ENCODE assay signal across 24 cellular contexts in genomic region chr2:182952741-182953450, GRCh38.
DNase-seq lines count a peak whose midpoint lies in the region; ATAC-seq, FAIRE-seq and TF ChIP-seq lines count a peak whose summit lies in the region.
"Had no signal": no experiment of that assay in that cellular context is flagged by ENCODE, and none has a peak within 500 bp of the region (broad histone marks: within the 10 kb centered on the region; RNA-seq: fewer than 3 reads in every experiment).

No MANE protein-coding gene starts in this region.

- H3K4me3 ChIP-seq in MM.1S (ENCODE audit: low read length) (no peak overlapping the region), cardiac fibroblast (replicated peaks in 1 of 2; ENCODE audit: low read depth in 2 of 2, low read length in 2 of 2) (no peak overlapping the region), testis (no peak overlapping the region)
- H3K4me3 ChIP-seq: neural progenitor cell, tibial nerve had no signal

- no peaks in the 10 kb centered on the region for H3K9me3 ChIP-seq in MM.1S (replicated peaks; ENCODE audit: insufficient read depth, low read length)
- no peaks in the 10 kb centered on the region for H3K9me3 ChIP-seq in testis
- H3K9me3 ChIP-seq: tibial nerve had no signal

- H3K9me2 ChIP-seq in MM.1S (replicated peaks; ENCODE audit: insufficient read depth, low read length): no peaks in the 10 kb centered on the region

- H3K9ac ChIP-seq in MM.1S (ENCODE audit: low read length): no peak overlapping the region
- H3K9ac ChIP-seq: neural progenitor cell had no signal

- 93 to 94% methylated on average over 6 of the region's 6 CpGs for WGBS in testis, 2 donors

- H3K27me3 ChIP-seq in MM.1S (replicated peaks; ENCODE audit: insufficient read depth, low read length) (no peaks in the 10 kb centered on the region; the same call in 1 of the 2 replicates), testis (no peaks in the 10 kb centered on the region)
- H3K27me3 ChIP-seq: neural progenitor cell, tibial nerve had no signal

- intact Hi-C loops in testis (cut with DNase I; ENCODE audit: low total_unique reads): no loop called here

- H3K4me1 ChIP-seq in MM.1S (ENCODE audit: low read length): peaks cover 20% of the 10 kb centered on the region
- no peaks in the 10 kb centered on the region for H3K4me1 ChIP-seq in testis
- H3K4me1 ChIP-seq: neural progenitor cell, tibial nerve had no signal

- H3K27ac ChIP-seq in MM.1S (ENCODE audit: low read length) (no peak overlapping the region), testis (no peak overlapping the region)
- H3K27ac ChIP-seq: C4-2B, neural progenitor cell, tibial nerve had no signal

- H3F3A ChIP-seq in MM.1S (ENCODE audit: insufficient read depth, low read length): peaks cover 11% of the 10 kb centered on the region; the same call in 1 of the 2 replicates

- TF ChIP-seq POLR2A in testis (IDR thresholded peaks at IDR 0.05): no peak

- no peaks in the 10 kb centered on the region for H3K79me2 ChIP-seq in MM.1S (ENCODE audit: low read length)

- H2AFZ ChIP-seq in MM.1S (ENCODE audit: low read length): no peak overlapping the region
- H2AFZ ChIP-seq: neural progenitor cell had no signal

- DNase-seq in EL (peak; percentile 63), MM.1S (no peak), cardiac fibroblast (ENCODE audit: low read depth in 2 of 2) (peak; percentile 24 to 93), testis (no peak), SW480 (ENCODE audit: low spot score) (no peak), NCI-H524 (lab: John Stamatoyannopoulos, UW) (no peak)
- DNase-seq: activated CD4-positive, alpha-beta T cell treated with anti-CD3 and anti-CD28 coated beads, Interleukin-2, amount 50 U/mL, for 1 hour; activated naive CD8-positive, alpha-beta T cell treated with anti-CD3 and anti-CD28 coated beads, Interleukin-2, amount 50 U/mL, for 24 hours; activated T-cell treated with anti-CD3 and anti-CD28 coated beads, Interleukin-2, amount 50 U/mL, for 72 hours; DMS 273 treated with DMSO at 0.1 percent for 48 hours; H9; KG1; kidney glomerular epithelial cell; midbrain; NCI-H1105; SW 1271 had no signal

- H4K20me1 ChIP-seq in MM.1S (ENCODE audit: insufficient read depth, low read length): no peaks in the 10 kb centered on the region

- H3K36me3 ChIP-seq in MM.1S (replicated peaks; ENCODE audit: insufficient read depth, low read length): no peaks in the 10 kb centered on the region
- no peaks in the 10 kb centered on the region for H3K36me3 ChIP-seq in testis (ENCODE audit: low read depth, missing control alignments)

- no peak for ATAC-seq in HG03521 (IDR thresholded peaks at IDR 0.05; ENCODE audit: unreplicated experiment)
- ATAC-seq: stimulated activated memory B cell treated with anti-CD40 and anti-IgM and Interleukin-4, amounts not matched to agents 10 μg/mL and 1 μg/mL and 100 μg/mL, for 72 hours had no signal

- peak; percentile 75 for FAIRE-seq in islet of Langerhans (lab: Jason Lieb, UNC)
- FAIRE-seq: colon, GM18507 had no signal

- TF ChIP-seq CTCF in MM.1S (IDR thresholded peaks at IDR 0.05; ENCODE audit: low read length) (no peak), cardiac fibroblast (IDR thresholded peaks at IDR 0.05; ENCODE audit: low read depth, low read length) (no peak), testis (IDR thresholded peaks at IDR 0.05) (no peak)

- peak overlapping the region; percentile 61; the same call in 1 of the 2 replicates for H3K4me2 ChIP-seq in MM.1S (ENCODE audit: low read depth, low read length)
- H3K4me2 ChIP-seq: neural progenitor cell had no signal

Comparison
In these comparisons a context has a peak if more than half of its experiments do, and no peak if none do; other contexts are left out.
1. DNase-seq: peak in EL (single experiment) and cardiac fibroblast (2 of 2); none in MM.1S (single experiment), testis (single experiment), SW480 (single experiment) and NCI-H524 (0 of 2).